In the genomic region with DNA sequence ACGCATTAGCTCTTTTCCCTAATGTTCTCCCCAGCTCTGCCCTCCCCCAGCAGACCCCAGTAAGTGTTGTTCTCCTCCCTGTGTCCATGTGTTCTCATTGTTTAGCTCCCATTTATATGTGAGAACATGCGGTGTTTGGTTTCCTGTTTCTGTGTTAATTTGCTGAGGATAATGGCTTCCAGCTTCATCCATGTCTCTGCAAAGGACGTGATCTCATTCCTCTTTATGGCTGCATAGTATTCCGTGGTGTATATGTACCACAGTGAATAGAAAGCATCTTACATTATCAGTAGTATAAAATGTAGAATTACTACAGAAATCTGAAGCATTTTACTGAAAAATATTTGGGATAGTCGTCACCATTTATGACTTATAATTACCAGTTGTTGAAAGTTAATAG, we compare ENCODE assay signal across 11 cellular contexts. TPM values are rescaled to one million over a fixed set of nuclear protein-coding genes. Genes with fewer than 3 reads are reported as not detected.
"Had no signal": no experiment of that assay in that cellular context is flagged by ENCODE, and none has a peak within 500 bp of the region (broad histone marks: within the 10 kb centered on the region; RNA-seq: fewer than 3 reads in every experiment).

No MANE protein-coding gene starts in this region.

- H3K36me3 ChIP-seq: HAP-1 had no signal

- H3K4me1 ChIP-seq: HAP-1 had no signal

- H3K4me2 ChIP-seq: GM23338 had no signal

- H2AFZ ChIP-seq: GM23248, GM23338 had no signal

- FAIRE-seq: H1, H54 had no signal

- H3K4me3 ChIP-seq: GM23248, GM23338, HAP-1 had no signal

- H3K27ac ChIP-seq: GM23248 had no signal

- ATAC-seq: GM23338, HCT116 had no signal

- H3K9me3 ChIP-seq: HAP-1 had no signal

- DNase-seq: GM23248, H7, H9, HCEC 1CT, HFFc6 had no signal

- H3K9ac ChIP-seq: GM23248 had no signal

RNA-seq across cellular contexts. Expression of gene HLA-DRA, which starts 21.8 kb away (rescaled TPM):
- total RNA-seq: GM23248, H7, HFFc6 had no signal

RNA-seq across cellular contexts. Expression of gene BTNL2, which starts 54.5 kb away (rescaled TPM):
- total RNA-seq: GM23248, GM23338, H1, H4, H7, H9, HFFc6 had no signal
- polyA plus RNA-seq: GM23248, GM23338, H1 had no signal
